17 cellular contexts compared by ENCODE assay signal in genomic region chr4:185270037-185270436, GRCh38.
DNase-seq lines count a peak whose midpoint lies in the region; ATAC-seq, FAIRE-seq and TF ChIP-seq lines count a peak whose summit lies in the region.
"Had no signal": no experiment of that assay in that cellular context is flagged by ENCODE, and none has a peak within 500 bp of the region (broad histone marks: within the 10 kb centered on the region; RNA-seq: fewer than 3 reads in every experiment).

No MANE protein-coding gene starts in this region.

- peak; percentile 31 for ATAC-seq in T-helper 17 cell
- ATAC-seq in naive thymus-derived CD8-positive, alpha-beta T cell: no peak
- ATAC-seq: HepG2 had no signal

- peaks cover 18% of the 10 kb centered on the region for H3K4me1 Mint-ChIP-seq in T-helper 17 cell
- H3K4me1 Mint-ChIP-seq in endodermal cell: peaks cover 32% of the 10 kb centered on the region
- peaks cover 3 to 14% (median 9%) of the 10 kb centered on the region in 4 donors for H3K4me1 Mint-ChIP-seq in naive thymus-derived CD8-positive, alpha-beta T cell

- in situ Hi-C loops in transverse colon (cut with MboI; ENCODE audit: low pct_ligation_motif_present in 1 of 4, low pct_unique_long_range_greater_than_20kb in 1 of 4, low sequenced_read_pairs in 3 of 4): no loop called here

- H3K9ac ChIP-seq in endodermal cell (ENCODE audit: extremely low read depth, low read length, poor library complexity, severe bottlenecking): no peak overlapping the region
- H3K9ac ChIP-seq: BLaER1 had no signal

- H3K4me3 Mint-ChIP-seq in T-helper 17 cell (no peak overlapping the region), endodermal cell (no peak overlapping the region)
- no peak overlapping the region for H3K4me3 Mint-ChIP-seq in naive thymus-derived CD8-positive, alpha-beta T cell
- H3K4me3 Mint-ChIP-seq: CD8-positive, alpha-beta memory T cell; H9; IgD-negative memory B cell had no signal

- H3K27ac ChIP-seq in endodermal cell (ENCODE audit: low read depth, low read length): no peak overlapping the region
- peak overlapping the region in 3 of 4 donors; percentile 35 to 50 (median 45) for H3K27ac ChIP-seq in transverse colon
- H3K27ac ChIP-seq: BLaER1 had no signal

- no peaks in the 10 kb centered on the region for H3K9me3 Mint-ChIP-seq in endodermal cell
- H3K9me3 Mint-ChIP-seq in naive thymus-derived CD8-positive, alpha-beta T cell: no peaks in the 10 kb centered on the region
- H3K9me3 Mint-ChIP-seq: CD8-positive, alpha-beta memory T cell; H9; IgD-negative memory B cell had no signal

- WGBS in endodermal cell (ENCODE audit: insufficient coverage in 1 of 2, insufficient read length in 1 of 2), 2 experiments: 93 to 98% methylated on average over 5 of the region's 5 CpGs
- WGBS in transverse colon (ENCODE audit: low coverage in 1 of 2), 2 donors: 39 to 66% methylated on average over 5 of the region's 5 CpGs

- FAIRE-seq in GM12891 (lab: Jason Lieb, UNC): peak; percentile 20
- FAIRE-seq: H1, HepG2 had no signal

- H3K27me3 ChIP-seq in endodermal cell (ENCODE audit: control insufficient read depth, insufficient read depth, low read length, poor library complexity, severe bottlenecking) (no peaks in the 10 kb centered on the region), transverse colon (no peaks in the 10 kb centered on the region)
- H3K27me3 ChIP-seq: BLaER1 had no signal

- TF ChIP-seq EP300 in transverse colon (IDR thresholded peaks at IDR 0.05; ENCODE audit: low read depth): no peak

- no peaks in the 10 kb centered on the region for H3K4me1 ChIP-seq in endodermal cell (ENCODE audit: control insufficient read depth, insufficient read depth, low read length)
- peaks cover 0 to 11% (median 3%) of the 10 kb centered on the region in 4 donors for H3K4me1 ChIP-seq in transverse colon

- H3K36me3 ChIP-seq in endodermal cell (ENCODE audit: control insufficient read depth, insufficient read depth, low read length): peaks cover 14% of the 10 kb centered on the region
- H3K36me3 ChIP-seq in transverse colon: no peaks in the 10 kb centered on the region

- DNase-seq in GM12891 (ENCODE audit: insufficient read length, low spot score) (no peak), T-helper 17 cell (no peak), endodermal cell (no peak), transverse colon (peak; percentile 27), DMS53 treated with DMSO at 0.1 percent for 48 hours (lab: John Stamatoyannopoulos, UW; ENCODE audit: unreplicated experiment) (no peak), DMS153 treated with DMSO at 0.1 percent for 48 hours (lab: John Stamatoyannopoulos, UW; ENCODE audit: unreplicated experiment) (no peak)
- no peak for DNase-seq in naive thymus-derived CD8-positive, alpha-beta T cell
- DNase-seq: 8988T; CD8-positive, alpha-beta memory T cell; COR-L47; DMS79 treated with DMSO at 0.1 percent for 48 hours; GF-D8; H9 had no signal

- H3K9me3 ChIP-seq in T-helper 17 cell (ENCODE audit: control insufficient read depth, low read length, poor library complexity, severe bottlenecking) (no peaks in the 10 kb centered on the region), endodermal cell (ENCODE audit: control insufficient read depth, low read length) (no peaks in the 10 kb centered on the region), transverse colon (no peaks in the 10 kb centered on the region)
- H3K9me3 ChIP-seq: BLaER1 had no signal

- POLR2A ChIA-PET in naive thymus-derived CD8-positive, alpha-beta T cell (lab: Charles Lee): interaction anchor here (0.6 to 0.7 kb wide), 3 partner anchors 34 to 1053 kb away, joined by 3 to 4 read pairs (median 4); no protein-coding TSS in a partner anchor

- TF ChIP-seq POLR2A in GM12891 (IDR thresholded peaks at IDR 0.05; ENCODE audit: low read depth, low read length): no peak
- TF ChIP-seq POLR2A in transverse colon (IDR thresholded peaks at IDR 0.05): no peak

- no peak overlapping the region for H3K4me3 ChIP-seq in endodermal cell (ENCODE audit: low read length)
- no peak overlapping the region for H3K4me3 ChIP-seq in transverse colon
- H3K4me3 ChIP-seq: BLaER1 had no signal

- no peak overlapping the region for H3K27ac Mint-ChIP-seq in T-helper 17 cell
- peak overlapping the region; percentile 58 for H3K27ac Mint-ChIP-seq in endodermal cell
- no peak overlapping the region for H3K27ac Mint-ChIP-seq in naive thymus-derived CD8-positive, alpha-beta T cell

- H3K36me3 Mint-ChIP-seq in T-helper 17 cell (ENCODE audit: low read depth) (peaks cover 2% of the 10 kb centered on the region), endodermal cell (ENCODE audit: low read depth) (peaks cover 13% of the 10 kb centered on the region)
- H3K36me3 Mint-ChIP-seq in naive thymus-derived CD8-positive, alpha-beta T cell: peaks cover 6 to 48% (median 31%) of the 10 kb centered on the region in 3 donors

- intact Hi-C loops in transverse colon (cut with DNase I; ENCODE audit: low total_unique reads): no loop called here

- H3K27me3 Mint-ChIP-seq in T-helper 17 cell: no peaks in the 10 kb centered on the region
- no peaks in the 10 kb centered on the region for H3K27me3 Mint-ChIP-seq in endodermal cell (ENCODE audit: insufficient read depth)
- no peaks in the 10 kb centered on the region for H3K27me3 Mint-ChIP-seq in naive thymus-derived CD8-positive, alpha-beta T cell
- H3K27me3 Mint-ChIP-seq: CD8-positive, alpha-beta memory T cell; IgD-negative memory B cell had no signal

- TF ChIP-seq CTCF in endodermal cell (conservative IDR thresholded peaks at IDR 0.05) (no peak), transverse colon (IDR thresholded peaks at IDR 0.05) (no peak)

TF ChIP-seq in GM12891, 5 proteins besides CTCF, POLR2A, EP300 and RAD21:
- TF ChIP-seq TAF1 (IDR thresholded peaks at IDR 0.05; ENCODE audit: low read depth, low read length) (no peak), PAX5 (IDR thresholded peaks at IDR 0.05; ENCODE audit: insufficient read depth, low read length, severe bottlenecking) (no peak), POLR2AphosphoS5 (IDR thresholded peaks at IDR 0.05; ENCODE audit: low read depth, low read length) (no peak), POU2F2 (IDR thresholded peaks at IDR 0.05; ENCODE audit: low read depth, low read length) (no peak), SPI1 (IDR thresholded peaks at IDR 0.05; ENCODE audit: low read depth, low read length) (no peak)
